Comparison of ENCODE assay signal across 12 cellular contexts in the genomic region with DNA sequence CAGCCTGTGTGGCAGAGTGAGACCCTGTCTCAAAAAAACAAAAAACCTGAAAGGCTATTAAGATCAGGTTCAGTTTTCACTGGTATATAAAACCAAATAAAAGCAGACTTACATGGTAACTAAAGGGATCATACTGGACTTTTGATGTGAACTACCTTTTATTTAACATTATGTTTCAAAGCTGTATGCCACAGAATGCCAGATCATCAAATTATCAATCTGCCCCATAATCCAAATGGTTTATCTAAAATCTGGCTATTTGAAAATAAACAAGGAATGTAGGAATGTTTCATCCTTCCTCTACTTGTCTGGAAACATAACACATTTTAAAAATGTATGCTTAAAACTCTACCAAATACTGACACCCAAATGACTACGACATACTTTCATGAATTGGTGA. TPM values are rescaled to one million over a fixed set of nuclear protein-coding genes. Genes with fewer than 3 reads are reported as not detected.
"Had no signal": no experiment of that assay in that cellular context is flagged by ENCODE, and none has a peak within 500 bp of the region (broad histone marks: within the 10 kb centered on the region; RNA-seq: fewer than 3 reads in every experiment).

No MANE protein-coding gene starts in this region.

- ATAC-seq: activated naive CD4-positive, alpha-beta T cell treated with anti-CD3 and anti-CD28 coated beads, Interleukin-2, amount 50 U/mL, for 72 hours; stimulated activated effector memory CD8-positive, alpha-beta T cell treated with anti-CD3 and anti-CD28 coated beads, Interleukin-12 subunit alpha, Interleukin-12 subunit beta, amount 100 ng/mL, for 72 hours had no signal

- H3K9me3 ChIP-seq: stomach, thoracic aorta had no signal

- H3K4me3 ChIP-seq: stomach, thoracic aorta had no signal

- DNase-seq: activated CD4-positive, alpha-beta memory T cell treated with anti-CD3 and anti-CD28 coated beads for 36 hours; activated CD4-positive, alpha-beta T cell treated with anti-CD3 and anti-CD28 coated beads for 4 hours; activated gamma-delta T cell treated with Interleukin-2 at 50 U/mL for 16 hours; activated T-cell treated with anti-CD3 and anti-CD28 coated beads for 4 hours; dermis blood vessel endothelial cell; foreskin melanocyte; stimulated activated CD4-positive, alpha-beta T cell treated with anti-CD3 and anti-CD28 coated beads, Interleukin-4, amount 100 ng/mL, for 24 hours; stomach; SW 1271 had no signal

- H3K36me3 ChIP-seq: stomach, thoracic aorta had no signal

- H3K27ac ChIP-seq: thoracic aorta had no signal

- H3K27me3 ChIP-seq: stomach had no signal

RNA-seq across cellular contexts. Expression of a gene that starts 14.2 kb away (rescaled TPM):
- total RNA-seq: activated CD4-positive, alpha-beta memory T cell treated with anti-CD3 and anti-CD28 coated beads for 36 hours; activated naive CD4-positive, alpha-beta T cell treated with anti-CD3 and anti-CD28 coated beads, Interleukin-2, amount 50 U/mL, for 72 hours had no signal
